13 cellular contexts compared by ENCODE assay signal in the genomic region with DNA sequence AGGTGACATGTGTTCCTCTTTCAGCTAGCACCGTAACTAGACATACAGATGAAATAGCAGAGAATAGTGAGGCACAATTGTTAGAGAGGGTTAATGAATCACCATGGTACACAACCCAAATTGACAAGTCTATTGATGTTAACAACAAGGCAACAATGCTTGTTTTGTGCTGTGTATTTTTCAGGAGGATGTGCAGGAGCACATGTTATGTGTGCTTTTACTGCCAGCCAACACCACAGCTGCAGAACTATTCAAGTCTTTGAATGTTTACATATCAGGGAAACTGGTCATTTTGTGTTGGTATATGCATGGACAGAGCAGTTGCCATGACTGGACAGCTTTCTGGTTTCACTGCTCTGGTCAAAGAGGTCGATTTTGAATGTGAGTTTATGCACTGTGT.
"Had no signal": no experiment of that assay in that cellular context is flagged by ENCODE, and none has a peak within 500 bp of the region (broad histone marks: within the 10 kb centered on the region; RNA-seq: fewer than 3 reads in every experiment).

No MANE protein-coding gene starts in this region.

- H3K4me3 Mint-ChIP-seq: activated naive CD8-positive, alpha-beta T cell treated with anti-CD3 and anti-CD28 coated beads, Interleukin-2, amount 50 U/mL, for 24 hours; endodermal cell; neural crest cell had no signal

- H3K4me3 ChIP-seq: ascending aorta, hepatocyte, thoracic aorta, upper lobe of right lung had no signal

- H3K27me3 Mint-ChIP-seq: activated naive CD8-positive, alpha-beta T cell treated with anti-CD3 and anti-CD28 coated beads, Interleukin-2, amount 50 U/mL, for 24 hours had no signal

- H3K9me3 ChIP-seq: ascending aorta, thoracic aorta, upper lobe of right lung had no signal

- H3K4me1 ChIP-seq: ascending aorta, upper lobe of right lung had no signal

- ATAC-seq: activated naive CD8-positive, alpha-beta T cell treated with anti-CD3 and anti-CD28 coated beads, Interleukin-2, amount 50 U/mL, for 24 hours; left lobe of liver; sciatic nerve; upper lobe of right lung had no signal

- DNase-seq: activated CD4-positive, alpha-beta T cell treated with anti-CD3 and anti-CD28 coated beads, Interleukin-2, amount 50 U/mL, for 1 hour; activated naive CD4-positive, alpha-beta T cell treated with Interleukin-2 at 50 U/mL for 16 hours; activated naive CD8-positive, alpha-beta T cell treated with anti-CD3 and anti-CD28 coated beads, Interleukin-2, amount 50 U/mL, for 24 hours; activated T-cell treated with anti-CD3 and anti-CD28 coated beads for 4 hours; endodermal cell; stimulated activated CD4-positive, alpha-beta T cell treated with anti-CD3 and anti-CD28 coated beads, Interleukin-2, amount 100 ng/mL, for 24 hours; upper lobe of right lung had no signal

- H3K36me3 ChIP-seq: ascending aorta, thoracic aorta, upper lobe of right lung had no signal

- H3K4me2 ChIP-seq: hepatocyte had no signal

- H3K79me2 ChIP-seq: hepatocyte had no signal

- H3K4me1 Mint-ChIP-seq: activated naive CD8-positive, alpha-beta T cell treated with anti-CD3 and anti-CD28 coated beads, Interleukin-2, amount 50 U/mL, for 24 hours; endodermal cell had no signal

- H3K27ac Mint-ChIP-seq: activated naive CD8-positive, alpha-beta T cell treated with anti-CD3 and anti-CD28 coated beads, Interleukin-2, amount 50 U/mL, for 24 hours; endodermal cell had no signal

- H3K9me3 Mint-ChIP-seq: activated naive CD8-positive, alpha-beta T cell treated with anti-CD3 and anti-CD28 coated beads, Interleukin-2, amount 50 U/mL, for 24 hours; endodermal cell; neural crest cell had no signal

- H3K27me3 ChIP-seq: ascending aorta, hepatocyte, upper lobe of right lung had no signal

- H3K27ac ChIP-seq: ascending aorta, hepatocyte, thoracic aorta, upper lobe of right lung had no signal

- H2AFZ ChIP-seq: hepatocyte had no signal
